Comparison of ENCODE assay signal across 11 cellular contexts in genomic region chr3:83302091-83302490, GRCh38.
"Had no signal": no experiment of that assay in that cellular context is flagged by ENCODE, and none has a peak within 500 bp of the region (broad histone marks: within the 10 kb centered on the region; RNA-seq: fewer than 3 reads in every experiment).

No MANE protein-coding gene starts in this region.

- H3K27ac ChIP-seq: GM23248 had no signal

- ATAC-seq: GM23338, HCT116 had no signal

- H3K36me3 ChIP-seq: HAP-1 had no signal

- H2AFZ ChIP-seq: GM23248, GM23338 had no signal

- DNase-seq: GM23248, GOT3, H7, H9, HCEC 1CT, HFFc6 had no signal

- H3K4me3 ChIP-seq: GM23248, GM23338, HAP-1 had no signal

- FAIRE-seq: H1, H54 had no signal

- H3K9ac ChIP-seq: GM23248 had no signal

- H3K4me2 ChIP-seq: GM23338 had no signal

- H3K4me1 ChIP-seq: HAP-1 had no signal

- H3K9me3 ChIP-seq: HAP-1 had no signal
